1 cellular context compared by ENCODE assay signal in the genomic region with DNA sequence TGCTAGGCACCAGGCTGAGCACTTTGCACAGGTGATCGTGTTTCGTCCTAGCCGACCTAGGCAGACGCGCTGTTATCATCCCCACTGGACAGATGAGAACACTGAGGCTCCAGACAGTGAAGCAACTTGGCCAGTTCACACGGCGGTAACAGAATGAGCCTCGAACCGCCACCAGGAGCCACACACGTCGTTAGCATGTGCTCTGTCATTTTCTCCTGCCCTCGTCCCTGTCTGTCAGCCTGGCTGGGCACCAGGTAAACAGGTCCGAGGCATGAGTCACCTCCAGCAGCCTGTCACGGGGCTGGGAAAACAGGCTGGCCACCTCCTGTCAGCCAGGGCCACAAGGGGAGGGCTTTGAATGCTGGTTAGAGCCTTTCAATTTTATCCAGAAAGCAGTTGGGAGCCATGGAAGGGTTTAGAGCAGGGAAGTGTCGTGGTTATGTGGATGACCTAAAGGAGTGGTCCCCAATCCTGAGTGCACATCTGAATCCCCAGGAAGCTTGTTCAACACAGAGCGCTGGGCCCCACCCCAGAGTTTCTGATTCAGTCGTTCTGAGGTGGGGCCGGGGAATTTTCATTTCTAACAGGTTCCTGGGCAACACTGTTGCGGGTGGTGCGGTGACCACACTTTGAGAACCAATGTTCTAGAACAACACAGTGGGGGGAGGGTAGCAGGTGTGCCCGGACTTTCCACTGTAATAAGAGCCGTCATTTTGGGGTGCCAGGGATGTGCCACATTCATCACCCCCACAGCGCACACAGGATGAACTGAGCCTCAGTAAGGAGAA.
TF ChIP-seq lines count a peak whose summit lies in the region.

No MANE protein-coding gene starts in this region.

TF ChIP-seq in HepG2, 621 proteins besides CTCF, POLR2A, EP300 and RAD21 (continued from another document and continues in another):
- TF ChIP-seq, protein P1, sequence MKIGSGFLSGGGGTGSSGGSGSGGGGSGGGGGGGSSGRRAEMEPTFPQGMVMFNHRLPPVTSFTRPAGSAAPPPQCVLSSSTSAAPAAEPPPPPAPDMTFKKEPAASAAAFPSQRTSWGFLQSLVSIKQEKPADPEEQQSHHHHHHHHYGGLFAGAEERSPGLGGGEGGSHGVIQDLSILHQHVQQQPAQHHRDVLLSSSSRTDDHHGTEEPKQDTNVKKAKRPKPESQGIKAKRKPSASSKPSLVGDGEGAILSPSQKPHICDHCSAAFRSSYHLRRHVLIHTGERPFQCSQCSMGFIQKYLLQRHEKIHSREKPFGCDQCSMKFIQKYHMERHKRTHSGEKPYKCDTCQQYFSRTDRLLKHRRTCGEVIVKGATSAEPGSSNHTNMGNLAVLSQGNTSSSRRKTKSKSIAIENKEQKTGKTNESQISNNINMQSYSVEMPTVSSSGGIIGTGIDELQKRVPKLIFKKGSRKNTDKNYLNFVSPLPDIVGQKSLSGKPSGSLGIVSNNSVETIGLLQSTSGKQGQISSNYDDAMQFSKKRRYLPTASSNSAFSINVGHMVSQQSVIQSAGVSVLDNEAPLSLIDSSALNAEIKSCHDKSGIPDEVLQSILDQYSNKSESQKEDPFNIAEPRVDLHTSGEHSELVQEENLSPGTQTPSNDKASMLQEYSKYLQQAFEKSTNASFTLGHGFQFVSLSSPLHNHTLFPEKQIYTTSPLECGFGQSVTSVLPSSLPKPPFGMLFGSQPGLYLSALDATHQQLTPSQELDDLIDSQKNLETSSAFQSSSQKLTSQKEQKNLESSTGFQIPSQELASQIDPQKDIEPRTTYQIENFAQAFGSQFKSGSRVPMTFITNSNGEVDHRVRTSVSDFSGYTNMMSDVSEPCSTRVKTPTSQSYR (CRISPR knock-in tag; IDR thresholded peaks at IDR 0.05; ENCODE audit: borderline replicate concordance): no peak
- no peak for TF ChIP-seq ZNF550 (CRISPR knock-in tag; IDR thresholded peaks at IDR 0.05; ENCODE audit: borderline replicate concordance)
- peak; percentile 71; the same call in 1 of the 2 replicates for TF ChIP-seq ARNTL (CRISPR knock-in tag; IDR thresholded peaks at IDR 0.05)
- peak; percentile 92 for TF ChIP-seq ZMYM2 (CRISPR knock-in tag; IDR thresholded peaks at IDR 0.05)
- no peak for TF ChIP-seq ZNF549 (CRISPR knock-in tag; IDR thresholded peaks at IDR 0.05)
- TF ChIP-seq SIN3A (IDR thresholded peaks at IDR 0.05; ENCODE audit: borderline replicate concordance, low read depth, low read length): peak; percentile 65; the same call in 1 of the 2 replicates
- no peak for TF ChIP-seq ZNF329 (CRISPR knock-in tag; IDR thresholded peaks at IDR 0.05; ENCODE audit: low read depth)
- TF ChIP-seq, protein P2, sequence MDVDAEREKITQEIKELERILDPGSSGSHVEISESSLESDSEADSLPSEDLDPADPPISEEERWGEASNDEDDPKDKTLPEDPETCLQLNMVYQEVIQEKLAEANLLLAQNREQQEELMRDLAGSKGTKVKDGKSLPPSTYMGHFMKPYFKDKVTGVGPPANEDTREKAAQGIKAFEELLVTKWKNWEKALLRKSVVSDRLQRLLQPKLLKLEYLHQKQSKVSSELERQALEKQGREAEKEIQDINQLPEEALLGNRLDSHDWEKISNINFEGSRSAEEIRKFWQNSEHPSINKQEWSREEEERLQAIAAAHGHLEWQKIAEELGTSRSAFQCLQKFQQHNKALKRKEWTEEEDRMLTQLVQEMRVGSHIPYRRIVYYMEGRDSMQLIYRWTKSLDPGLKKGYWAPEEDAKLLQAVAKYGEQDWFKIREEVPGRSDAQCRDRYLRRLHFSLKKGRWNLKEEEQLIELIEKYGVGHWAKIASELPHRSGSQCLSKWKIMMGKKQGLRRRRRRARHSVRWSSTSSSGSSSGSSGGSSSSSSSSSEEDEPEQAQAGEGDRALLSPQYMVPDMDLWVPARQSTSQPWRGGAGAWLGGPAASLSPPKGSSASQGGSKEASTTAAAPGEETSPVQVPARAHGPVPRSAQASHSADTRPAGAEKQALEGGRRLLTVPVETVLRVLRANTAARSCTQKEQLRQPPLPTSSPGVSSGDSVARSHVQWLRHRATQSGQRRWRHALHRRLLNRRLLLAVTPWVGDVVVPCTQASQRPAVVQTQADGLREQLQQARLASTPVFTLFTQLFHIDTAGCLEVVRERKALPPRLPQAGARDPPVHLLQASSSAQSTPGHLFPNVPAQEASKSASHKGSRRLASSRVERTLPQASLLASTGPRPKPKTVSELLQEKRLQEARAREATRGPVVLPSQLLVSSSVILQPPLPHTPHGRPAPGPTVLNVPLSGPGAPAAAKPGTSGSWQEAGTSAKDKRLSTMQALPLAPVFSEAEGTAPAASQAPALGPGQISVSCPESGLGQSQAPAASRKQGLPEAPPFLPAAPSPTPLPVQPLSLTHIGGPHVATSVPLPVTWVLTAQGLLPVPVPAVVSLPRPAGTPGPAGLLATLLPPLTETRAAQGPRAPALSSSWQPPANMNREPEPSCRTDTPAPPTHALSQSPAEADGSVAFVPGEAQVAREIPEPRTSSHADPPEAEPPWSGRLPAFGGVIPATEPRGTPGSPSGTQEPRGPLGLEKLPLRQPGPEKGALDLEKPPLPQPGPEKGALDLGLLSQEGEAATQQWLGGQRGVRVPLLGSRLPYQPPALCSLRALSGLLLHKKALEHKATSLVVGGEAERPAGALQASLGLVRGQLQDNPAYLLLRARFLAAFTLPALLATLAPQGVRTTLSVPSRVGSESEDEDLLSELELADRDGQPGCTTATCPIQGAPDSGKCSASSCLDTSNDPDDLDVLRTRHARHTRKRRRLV (CRISPR knock-in tag; IDR thresholded peaks at IDR 0.05): no peak
- peak; percentile 78 for TF ChIP-seq RXRA (CRISPR knock-in tag; IDR thresholded peaks at IDR 0.05)
- TF ChIP-seq REL (CRISPR knock-in tag; conservative IDR thresholded peaks at IDR 0.05): no peak
- TF ChIP-seq, protein P3, sequence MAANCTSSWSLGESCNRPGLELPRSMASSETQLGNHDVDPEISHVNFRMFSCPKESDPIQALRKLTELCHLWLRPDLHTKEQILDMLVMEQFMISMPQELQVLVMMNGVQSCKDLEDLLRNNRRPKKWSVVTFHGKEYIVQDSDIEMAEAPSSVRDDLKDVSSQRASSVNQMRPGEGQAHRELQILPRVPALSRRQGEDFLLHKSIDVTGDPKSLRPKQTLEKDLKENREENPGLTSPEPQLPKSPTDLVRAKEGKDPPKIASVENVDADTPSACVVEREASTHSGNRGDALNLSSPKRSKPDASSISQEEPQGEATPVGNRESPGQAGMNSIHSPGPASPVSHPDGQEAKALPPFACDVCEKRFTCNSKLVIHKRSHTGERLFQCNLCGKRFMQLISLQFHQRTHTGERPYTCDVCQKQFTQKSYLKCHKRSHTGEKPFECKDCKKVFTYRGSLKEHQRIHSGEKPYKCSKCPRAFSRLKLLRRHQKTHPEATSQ (CRISPR knock-in tag; IDR thresholded peaks at IDR 0.05; ENCODE audit: borderline replicate concordance): no peak
- TF ChIP-seq RAD51 (IDR thresholded peaks at IDR 0.05; ENCODE audit: borderline replicate concordance): no peak
- TF ChIP-seq FOXO1 (CRISPR knock-in tag; IDR thresholded peaks at IDR 0.05): peak; percentile 96
- TF ChIP-seq ZBTB7B (CRISPR knock-in tag; IDR thresholded peaks at IDR 0.05): no peak
- TF ChIP-seq, protein P4, sequence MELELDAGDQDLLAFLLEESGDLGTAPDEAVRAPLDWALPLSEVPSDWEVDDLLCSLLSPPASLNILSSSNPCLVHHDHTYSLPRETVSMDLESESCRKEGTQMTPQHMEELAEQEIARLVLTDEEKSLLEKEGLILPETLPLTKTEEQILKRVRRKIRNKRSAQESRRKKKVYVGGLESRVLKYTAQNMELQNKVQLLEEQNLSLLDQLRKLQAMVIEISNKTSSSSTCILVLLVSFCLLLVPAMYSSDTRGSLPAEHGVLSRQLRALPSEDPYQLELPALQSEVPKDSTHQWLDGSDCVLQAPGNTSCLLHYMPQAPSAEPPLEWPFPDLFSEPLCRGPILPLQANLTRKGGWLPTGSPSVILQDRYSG (CRISPR knock-in tag; IDR thresholded peaks at IDR 0.05): peak; percentile 96; the same call in 1 of the 2 replicates
- peak; percentile 99 for TF ChIP-seq DNMT3B (CRISPR knock-in tag; conservative IDR thresholded peaks at IDR 0.05)
- TF ChIP-seq RARG (CRISPR knock-in tag; IDR thresholded peaks at IDR 0.05; ENCODE audit: low read depth): 0 out of 2 replicates have a peak, but pooled peaks have one; percentile 44
- TF ChIP-seq FOXA3 (CRISPR knock-in tag; IDR thresholded peaks at IDR 0.05): peak; percentile 92
- TF ChIP-seq FLYWCH1 (CRISPR knock-in tag; IDR thresholded peaks at IDR 0.05): 0 out of 2 replicates have a peak, but pooled peaks have one; percentile 64
- no peak for TF ChIP-seq ZNF777 (CRISPR knock-in tag; IDR thresholded peaks at IDR 0.05)
- TF ChIP-seq CEBPG (CRISPR knock-in tag; IDR thresholded peaks at IDR 0.05): peak; percentile 30; the same call in 1 of the 2 replicates
- peak; percentile 97 for TF ChIP-seq ZNF709 (CRISPR knock-in tag; IDR thresholded peaks at IDR 0.05)
- no peak for TF ChIP-seq POLR2AphosphoS2 (IDR thresholded peaks at IDR 0.05; ENCODE audit: low read depth, low read length)
- TF ChIP-seq MBNL3 (CRISPR knock-in tag; conservative IDR thresholded peaks at IDR 0.05): no peak
- TF ChIP-seq KAT2B (IDR thresholded peaks at IDR 0.05; ENCODE audit: borderline replicate concordance, low read depth, low read length): no peak
- TF ChIP-seq, protein P5, sequence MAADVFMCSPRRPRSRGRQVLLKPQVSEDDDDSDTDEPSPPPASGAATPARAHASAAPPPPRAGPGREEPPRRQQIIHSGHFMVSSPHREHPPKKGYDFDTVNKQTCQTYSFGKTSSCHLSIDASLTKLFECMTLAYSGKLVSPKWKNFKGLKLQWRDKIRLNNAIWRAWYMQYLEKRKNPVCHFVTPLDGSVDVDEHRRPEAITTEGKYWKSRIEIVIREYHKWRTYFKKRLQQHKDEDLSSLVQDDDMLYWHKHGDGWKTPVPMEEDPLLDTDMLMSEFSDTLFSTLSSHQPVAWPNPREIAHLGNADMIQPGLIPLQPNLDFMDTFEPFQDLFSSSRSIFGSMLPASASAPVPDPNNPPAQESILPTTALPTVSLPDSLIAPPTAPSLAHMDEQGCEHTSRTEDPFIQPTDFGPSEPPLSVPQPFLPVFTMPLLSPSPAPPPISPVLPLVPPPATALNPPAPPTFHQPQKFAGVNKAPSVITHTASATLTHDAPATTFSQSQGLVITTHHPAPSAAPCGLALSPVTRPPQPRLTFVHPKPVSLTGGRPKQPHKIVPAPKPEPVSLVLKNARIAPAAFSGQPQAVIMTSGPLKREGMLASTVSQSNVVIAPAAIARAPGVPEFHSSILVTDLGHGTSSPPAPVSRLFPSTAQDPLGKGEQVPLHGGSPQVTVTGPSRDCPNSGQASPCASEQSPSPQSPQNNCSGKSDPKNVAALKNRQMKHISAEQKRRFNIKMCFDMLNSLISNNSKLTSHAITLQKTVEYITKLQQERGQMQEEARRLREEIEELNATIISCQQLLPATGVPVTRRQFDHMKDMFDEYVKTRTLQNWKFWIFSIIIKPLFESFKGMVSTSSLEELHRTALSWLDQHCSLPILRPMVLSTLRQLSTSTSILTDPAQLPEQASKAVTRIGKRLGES (CRISPR knock-in tag; IDR thresholded peaks at IDR 0.05; ENCODE audit: borderline replicate concordance): no peak
- TF ChIP-seq, protein P6, sequence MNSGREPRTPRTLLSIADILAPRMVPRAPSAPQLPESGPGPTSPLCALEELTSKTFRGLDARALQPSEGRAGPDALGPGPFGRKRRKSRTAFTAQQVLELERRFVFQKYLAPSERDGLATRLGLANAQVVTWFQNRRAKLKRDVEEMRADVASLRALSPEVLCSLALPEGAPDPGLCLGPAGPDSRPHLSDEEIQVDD (CRISPR knock-in tag; IDR thresholded peaks at IDR 0.05; ENCODE audit: borderline replicate concordance): peak; percentile 91; the same call in 1 of the 2 replicates
- no peak for TF ChIP-seq ZNF180 (CRISPR knock-in tag; IDR thresholded peaks at IDR 0.05; ENCODE audit: borderline replicate concordance, low read depth)
- TF ChIP-seq GABPB1 (CRISPR knock-in tag; IDR thresholded peaks at IDR 0.05): peak; percentile 69
- TF ChIP-seq, protein P7, sequence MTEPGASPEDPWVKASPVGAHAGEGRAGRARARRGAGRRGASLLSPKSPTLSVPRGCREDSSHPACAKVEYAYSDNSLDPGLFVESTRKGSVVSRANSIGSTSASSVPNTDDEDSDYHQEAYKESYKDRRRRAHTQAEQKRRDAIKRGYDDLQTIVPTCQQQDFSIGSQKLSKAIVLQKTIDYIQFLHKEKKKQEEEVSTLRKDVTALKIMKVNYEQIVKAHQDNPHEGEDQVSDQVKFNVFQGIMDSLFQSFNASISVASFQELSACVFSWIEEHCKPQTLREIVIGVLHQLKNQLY (CRISPR knock-in tag; IDR thresholded peaks at IDR 0.05): peak; percentile 75
- 0 out of 2 replicates have a peak, but pooled peaks have one; percentile 64 for TF ChIP-seq ZNF205 (CRISPR knock-in tag; IDR thresholded peaks at IDR 0.05)
- peak; percentile 92; the same call in 1 of the 2 replicates for TF ChIP-seq ZIK1 (CRISPR knock-in tag; IDR thresholded peaks at IDR 0.05; ENCODE audit: borderline replicate concordance, low read depth)
- no peak for TF ChIP-seq ASH2L (IDR thresholded peaks at IDR 0.05; ENCODE audit: insufficient read length, low read depth, low read length)
- TF ChIP-seq ZNF589 (CRISPR knock-in tag; conservative IDR thresholded peaks at IDR 0.05): no peak
- TF ChIP-seq ZNF296 (CRISPR knock-in tag; conservative IDR thresholded peaks at IDR 0.05): no peak
- peak; percentile 80; the same call in 1 of the 2 replicates for TF ChIP-seq HIVEP1 (CRISPR knock-in tag; IDR thresholded peaks at IDR 0.05)
- peak; percentile 99 for TF ChIP-seq ZNF607 (CRISPR knock-in tag; IDR thresholded peaks at IDR 0.05; ENCODE audit: borderline replicate concordance)
- TF ChIP-seq STAG1 (CRISPR knock-in tag; IDR thresholded peaks at IDR 0.05): peak; percentile 20; the same call in 1 of the 2 replicates
- peak; percentile 99 for TF ChIP-seq ZNF878 (CRISPR knock-in tag; IDR thresholded peaks at IDR 0.05)
- peak; percentile 98 for TF ChIP-seq SALL1 (CRISPR knock-in tag; IDR thresholded peaks at IDR 0.05)
- peak; percentile 79; the same call in 1 of the 2 replicates for TF ChIP-seq NFKBIZ (CRISPR knock-in tag; IDR thresholded peaks at IDR 0.05)
- TF ChIP-seq ZNF12 (CRISPR knock-in tag; IDR thresholded peaks at IDR 0.05): peak; percentile 61; the same call in 1 of the 2 replicates
- no peak for TF ChIP-seq NPAS2 (CRISPR knock-in tag; IDR thresholded peaks at IDR 0.05; ENCODE audit: borderline replicate concordance)
- TF ChIP-seq FOXK1 (CRISPR knock-in tag; IDR thresholded peaks at IDR 0.05; ENCODE audit: borderline replicate concordance, low read depth): peak; percentile 93; the same call in 1 of the 2 replicates
- TF ChIP-seq, protein P8, sequence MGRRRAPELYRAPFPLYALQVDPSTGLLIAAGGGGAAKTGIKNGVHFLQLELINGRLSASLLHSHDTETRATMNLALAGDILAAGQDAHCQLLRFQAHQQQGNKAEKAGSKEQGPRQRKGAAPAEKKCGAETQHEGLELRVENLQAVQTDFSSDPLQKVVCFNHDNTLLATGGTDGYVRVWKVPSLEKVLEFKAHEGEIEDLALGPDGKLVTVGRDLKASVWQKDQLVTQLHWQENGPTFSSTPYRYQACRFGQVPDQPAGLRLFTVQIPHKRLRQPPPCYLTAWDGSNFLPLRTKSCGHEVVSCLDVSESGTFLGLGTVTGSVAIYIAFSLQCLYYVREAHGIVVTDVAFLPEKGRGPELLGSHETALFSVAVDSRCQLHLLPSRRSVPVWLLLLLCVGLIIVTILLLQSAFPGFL (CRISPR knock-in tag; IDR thresholded peaks at IDR 0.05): no peak
- TF ChIP-seq HDAC2 (CRISPR knock-in tag; IDR thresholded peaks at IDR 0.05): peak; percentile 75
- no peak for TF ChIP-seq GABPA (IDR thresholded peaks at IDR 0.05; ENCODE audit: low read depth, low read length)
- 0 out of 2 replicates have a peak, but pooled peaks have one; percentile 28 for TF ChIP-seq GABPA (CRISPR knock-in tag; IDR thresholded peaks at IDR 0.05; ENCODE audit: low read depth)
- TF ChIP-seq ZNF264 (CRISPR knock-in tag; IDR thresholded peaks at IDR 0.05): peak; percentile 84; the same call in 1 of the 2 replicates
- peak; percentile 97 for TF ChIP-seq MEIS2 (CRISPR knock-in tag; IDR thresholded peaks at IDR 0.05)
- TF ChIP-seq ERF (CRISPR knock-in tag; IDR thresholded peaks at IDR 0.05): peak; percentile 100
- no peak for TF ChIP-seq ZSCAN29 (CRISPR knock-in tag; conservative IDR thresholded peaks at IDR 0.05)
